ENCODE assay signal across 8 cellular contexts in the genomic region with DNA sequence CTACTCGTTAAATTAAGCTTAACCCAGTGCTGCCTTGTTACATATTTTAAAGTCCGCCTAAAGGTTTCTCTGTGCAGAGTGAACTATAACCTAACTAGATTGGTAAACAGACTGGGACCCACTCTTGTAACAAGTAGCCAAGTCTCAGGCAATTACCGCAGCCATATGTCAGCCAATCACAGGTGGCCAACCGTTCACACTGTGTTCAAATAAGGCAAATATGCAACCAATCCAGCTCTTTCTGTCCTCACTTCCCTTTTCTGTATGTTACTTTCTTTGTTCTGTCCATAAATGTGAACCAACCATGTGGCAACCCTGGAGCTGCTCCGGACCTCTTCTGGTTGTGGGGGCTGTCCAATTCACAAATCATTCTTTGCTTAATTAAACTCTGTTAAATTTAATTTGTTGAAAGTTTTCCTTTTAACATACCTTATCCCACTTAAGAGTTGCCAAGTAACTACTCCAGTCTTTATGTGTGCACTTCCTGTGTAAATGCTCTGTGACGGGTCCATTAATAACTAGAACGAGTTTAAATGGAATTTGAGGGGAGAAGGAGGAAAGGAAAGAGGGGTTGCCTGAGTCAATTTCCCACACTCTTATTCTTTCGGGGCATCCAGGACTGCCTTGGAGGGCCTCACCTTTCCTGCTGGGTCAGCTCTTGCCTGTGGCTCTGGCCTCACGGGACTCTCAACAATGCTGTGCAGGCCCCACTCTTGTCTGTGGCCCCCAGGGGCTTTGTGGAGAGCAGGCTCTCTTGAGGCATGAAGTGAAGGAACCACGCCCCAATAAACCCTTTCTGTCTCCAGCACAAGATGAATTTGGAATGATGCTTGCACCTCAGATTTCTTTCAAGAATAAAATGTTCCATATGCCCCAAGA. TPM values are rescaled to one million over a fixed set of nuclear protein-coding genes. Genes with fewer than 3 reads are reported as not detected.
DNase-seq lines count a peak whose midpoint lies in the region; ATAC-seq and TF ChIP-seq lines count a peak whose summit lies in the region.

No MANE protein-coding gene starts in this region.

- H3K27ac ChIP-seq in GM23248 (peak overlapping the region; percentile 86), lung (ENCODE audit: low read depth in 1 of 2, low read length in 1 of 2) (no peak overlapping the region), right atrium auricular region (no peak overlapping the region)

- H4K20me1 ChIP-seq in GM23248 (ENCODE audit: insufficient read depth), result no peaks in the 10 kb centered on the region

- peaks cover 55% of the 10 kb centered on the region for H3F3A ChIP-seq in GM23248 (ENCODE audit: insufficient read depth)

- no peaks in the 10 kb centered on the region for H3K27me3 ChIP-seq in GM23248 (replicated peaks; ENCODE audit: insufficient read depth)
- no peaks in the 10 kb centered on the region for H3K27me3 ChIP-seq in lung (ENCODE audit: control insufficient read depth, insufficient read depth)
- no peaks in the 10 kb centered on the region for H3K27me3 ChIP-seq in right atrium auricular region

- peak overlapping the region; percentile 57 for H3K4me2 ChIP-seq in GM23248 (ENCODE audit: unreplicated experiment)

- ATAC-seq in GM18508 (IDR thresholded peaks at IDR 0.05; ENCODE audit: insufficient read depth, unreplicated experiment) (peak; percentile 73), lung (ENCODE audit: insufficient read depth, low FRiP score) (peak; percentile 36)

- TF ChIP-seq CTCF in lung (IDR thresholded peaks at IDR 0.05; ENCODE audit: control extremely low read depth, extremely low read depth) (no peak), right atrium auricular region (IDR thresholded peaks at IDR 0.05) (no peak)

- H3K36me3 ChIP-seq in GM23248 (ENCODE audit: low read depth) (no peaks in the 10 kb centered on the region), lung (ENCODE audit: control insufficient read depth in 2 of 2, insufficient read depth in 2 of 2, low read length in 2 of 2) (no peaks in the 10 kb centered on the region), right atrium auricular region (no peaks in the 10 kb centered on the region)

- in situ Hi-C loops in GM23248 (cut with MboI), result no loop called here

- H3K9me3 ChIP-seq in GM23248 (ENCODE audit: low read depth) (no peaks in the 10 kb centered on the region), lung (ENCODE audit: control insufficient read depth in 2 of 2, insufficient read depth in 1 of 2, low read length in 1 of 2) (no peaks in the 10 kb centered on the region), right atrium auricular region (no peaks in the 10 kb centered on the region)

- H2AFZ ChIP-seq in GM23248, result peak overlapping the region; percentile 58

- peaks cover 21% of the 10 kb centered on the region for H3K79me2 ChIP-seq in GM23248 (ENCODE audit: insufficient read depth)

- H3K4me3 ChIP-seq in GM23248 (no peak overlapping the region), lung (no peak overlapping the region), right atrium auricular region (no peak overlapping the region)

- peak overlapping the region; percentile 32 for H3K9ac ChIP-seq in GM23248

- no peaks in the 10 kb centered on the region; the same call in 1 of the 2 replicates for H3K9me2 ChIP-seq in GM23248 (ENCODE audit: insufficient read depth)

- peaks cover 57% of the 10 kb centered on the region for H3K4me1 ChIP-seq in GM23248 (ENCODE audit: insufficient read depth)
- H3K4me1 ChIP-seq in lung (ENCODE audit: control insufficient read depth in 2 of 2, insufficient read depth in 2 of 2, low read length in 2 of 2), result no peaks in the 10 kb centered on the region
- H3K4me1 ChIP-seq in right atrium auricular region, result no peaks in the 10 kb centered on the region

- DNase-seq in GM23248 (no peak), Kasumi-1 (lab: John Stamatoyannopoulos, UW) (peak; percentile 59 to 66), lung (ENCODE audit: low spot score) (no peak), right atrium auricular region (ENCODE audit: low spot score) (no peak), DMS114 treated with DMSO at 0.1 percent for 48 hours (lab: John Stamatoyannopoulos, UW; ENCODE audit: unreplicated experiment) (no peak)
- no peak for DNase-seq in activated CD4-positive, alpha-beta T cell treated with anti-CD3 and anti-CD28 coated beads, Interleukin-2, amount 50 U/mL, for 1 hour
- DNase-seq in stimulated activated CD4-positive, alpha-beta T cell treated with anti-CD3 and anti-CD28 coated beads, Interleukin-2, amount 100 ng/mL, for 48 hours, result no peak

- WGBS in GM23248 (ENCODE audit: low coverage in 1 of 2, low lambda C conversion rate in 2 of 2, missing lambda C conversion rate in 2 of 2), 2 experiments, result 81 to 82% methylated on average over 10 of the region's 10 CpGs
- 56 to 61% methylated on average over 10 of the region's 10 CpGs for whole genome bisulfite sequencing in lung, 2 donors

RNA-seq across cellular contexts. Expression of a gene that starts 6.6 kb away (rescaled TPM):
- total RNA-seq in GM23248 (2014; rRNA removed; shearing (Covaris generic)), result 979 and 1,006 TPM in 2 replicates
- 1,627 and 1,708 TPM in 2 replicates for polyA plus RNA-seq in GM23248 (2016; fragmentation: Nextera tagmentation; extraction: Ambion mirVana)
- total RNA-seq in lung, result 1,000 to 10,000 TPM; 2,015 to 2,219 TPM
- 1,000 to 10,000 TPM; 3,426 to 4,048 TPM for polyA plus RNA-seq in lung
- 1,000 to 10,000 TPM in 1 of 2 donors, 100 to 1,000 TPM in 1; 425 to 1,004 TPM for total RNA-seq in right atrium auricular region

Comparison
In these comparisons a context has a peak if more than half of its experiments do, and no peak if none do; other contexts are left out.
1. DNase-seq: peak in Kasumi-1 (2 of 2); none in GM23248 (single experiment), lung (single experiment), right atrium auricular region (single experiment), activated CD4-positive, alpha-beta T cell treated with anti-CD3 and anti-CD28 coated beads, Interleukin-2, amount 50 U/mL, for 1 hour (single experiment), stimulated activated CD4-positive, alpha-beta T cell treated with anti-CD3 and anti-CD28 coated beads, Interleukin-2, amount 100 ng/mL, for 48 hours (0 of 2) and DMS114 treated with DMSO at 0.1 percent for 48 hours (single experiment).